Comparison of ENCODE assay signal across 14 cellular contexts in the genomic region with DNA sequence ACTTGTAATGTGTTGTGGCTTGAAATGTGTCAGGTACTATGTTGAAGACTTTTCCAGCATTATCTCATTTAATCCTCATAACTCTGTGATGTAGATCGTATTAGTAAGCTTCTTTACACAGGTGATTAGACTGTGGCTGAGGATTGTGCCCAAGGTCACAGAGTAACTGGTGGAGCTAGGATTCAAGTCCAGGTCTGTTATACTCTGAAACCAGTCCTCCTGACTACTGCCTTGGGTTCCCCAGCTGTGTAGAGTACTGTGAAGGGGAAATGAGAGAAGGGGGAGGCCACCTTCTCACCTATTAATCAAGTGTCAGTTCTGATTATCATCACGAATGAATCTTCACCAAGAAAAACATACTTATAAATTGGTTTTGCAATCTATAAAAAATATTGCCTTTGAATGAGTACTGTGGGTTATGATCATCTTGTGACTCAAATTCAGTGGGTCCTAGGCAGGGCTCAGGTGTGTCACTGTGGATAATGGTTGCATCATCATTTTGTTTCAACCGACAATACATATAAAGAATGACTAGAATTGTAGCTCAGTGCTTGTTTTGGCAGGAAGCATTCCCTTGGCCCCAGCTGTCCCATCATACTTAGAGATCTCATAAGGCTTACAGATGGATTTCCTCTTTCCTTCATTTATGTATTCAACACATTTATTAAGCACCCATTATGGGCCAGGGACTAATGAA. TPM values are rescaled to one million over a fixed set of nuclear protein-coding genes. Genes with fewer than 3 reads are reported as not detected.
DNase-seq lines count a peak whose midpoint lies in the region; ATAC-seq and TF ChIP-seq lines count a peak whose summit lies in the region.
"Had no signal": no experiment of that assay in that cellular context is flagged by ENCODE, and none has a peak within 500 bp of the region (broad histone marks: within the 10 kb centered on the region; RNA-seq: fewer than 3 reads in every experiment).

No MANE protein-coding gene starts in this region.

- in situ Hi-C loops in gastrocnemius medialis (cut with MboI; ENCODE audit: low sequenced_read_pairs in 4 of 4) = no loop called here

- peaks cover 20% of the 10 kb centered on the region for H3K4me1 ChIP-seq in CD4-positive, CD25-positive, alpha-beta regulatory T cell (ENCODE audit: control insufficient read depth, insufficient read depth, low read length, poor library complexity, severe bottlenecking)
- no peaks in the 10 kb centered on the region for H3K4me1 ChIP-seq in gastrocnemius medialis

- intact Hi-C loops in gastrocnemius medialis (cut with DNase I; ENCODE audit: low total_unique reads) = loop anchor here (10.0 kb wide), 1 partner anchor 227 kb away; a partner anchor contains a TSS

- DNase-seq in CD4-positive, CD25-positive, alpha-beta regulatory T cell = peak in 2 of 3 donors; percentile 34 to 50
- DNase-seq in HT1080 (ENCODE audit: low read depth) (peak; percentile 9), iris pigment epithelial cell (ENCODE audit: low read depth) (peak; percentile 46), gastrocnemius medialis (no peak)
- DNase-seq: COR-L47; hippocampal formation; NCI-H1694; NCI-H526 treated with DMSO at 0.1 percent for 48 hours; stimulated activated CD4-positive, alpha-beta T cell treated with anti-CD3 and anti-CD28 coated beads, Interleukin-2, amount 100 ng/mL, for 24 hours had no signal

- no peak for ATAC-seq in CD4-positive, CD25-positive, alpha-beta regulatory T cell (ENCODE audit: low read depth in 2 of 2)
- ATAC-seq in HG03139 (IDR thresholded peaks at IDR 0.05; ENCODE audit: unreplicated experiment) (no peak), HG02885 (IDR thresholded peaks at IDR 0.05; ENCODE audit: poor library complexity, unreplicated experiment) (no peak), gastrocnemius medialis (no peak)

- peak overlapping the region; percentile 74 to 82 (median 81) for H3K27ac Mint-ChIP-seq in CD4-positive, CD25-positive, alpha-beta regulatory T cell
- peak overlapping the region; percentile 85 for H3K27ac Mint-ChIP-seq in activated naive CD8-positive, alpha-beta T cell
- H3K27ac Mint-ChIP-seq: progenitor cell of endocrine pancreas had no signal

- H3K36me3 ChIP-seq in CD4-positive, CD25-positive, alpha-beta regulatory T cell (ENCODE audit: control insufficient read depth, insufficient read depth, low read length) = no peaks in the 10 kb centered on the region
- no peaks in the 10 kb centered on the region for H3K36me3 ChIP-seq in gastrocnemius medialis

- peak overlapping the region; percentile 75 for H3K27ac ChIP-seq in CD4-positive, CD25-positive, alpha-beta regulatory T cell (ENCODE audit: insufficient read depth, low read length, poor library complexity, severe bottlenecking)
- no peak overlapping the region for H3K27ac ChIP-seq in gastrocnemius medialis
- H3K27ac ChIP-seq: SK-N-MC had no signal

- peaks cover 12 to 61% (median 36%) of the 10 kb centered on the region in 4 donors for H3K4me1 Mint-ChIP-seq in CD4-positive, CD25-positive, alpha-beta regulatory T cell
- H3K4me1 Mint-ChIP-seq in activated naive CD8-positive, alpha-beta T cell (ENCODE audit: low read depth) = peaks cover 43% of the 10 kb centered on the region

- TF ChIP-seq CTCF in gastrocnemius medialis (IDR thresholded peaks at IDR 0.05 in 4 of 5, conservative IDR thresholded peaks at IDR 0.05 in 1 of 5) = no peak

- TF ChIP-seq POLR2A in gastrocnemius medialis (IDR thresholded peaks at IDR 0.05) = no peak

- no peaks in the 10 kb centered on the region for H3K27me3 Mint-ChIP-seq in CD4-positive, CD25-positive, alpha-beta regulatory T cell
- no peaks in the 10 kb centered on the region for H3K27me3 Mint-ChIP-seq in activated naive CD8-positive, alpha-beta T cell
- H3K27me3 Mint-ChIP-seq: progenitor cell of endocrine pancreas had no signal

- H3K9me3 Mint-ChIP-seq in CD4-positive, CD25-positive, alpha-beta regulatory T cell = no peaks in the 10 kb centered on the region
- H3K9me3 Mint-ChIP-seq in activated naive CD8-positive, alpha-beta T cell (ENCODE audit: low read depth) = no peaks in the 10 kb centered on the region

- peaks cover 3% of the 10 kb centered on the region for H3K36me3 Mint-ChIP-seq in CD4-positive, CD25-positive, alpha-beta regulatory T cell
- peaks cover 2% of the 10 kb centered on the region for H3K36me3 Mint-ChIP-seq in activated naive CD8-positive, alpha-beta T cell

- H3K27me3 ChIP-seq in CD4-positive, CD25-positive, alpha-beta regulatory T cell (ENCODE audit: control insufficient read depth, insufficient read depth, low read length) = no peaks in the 10 kb centered on the region
- H3K27me3 ChIP-seq in gastrocnemius medialis = no peaks in the 10 kb centered on the region

- H3K4me3 Mint-ChIP-seq in CD4-positive, CD25-positive, alpha-beta regulatory T cell = peak overlapping the region; percentile 41 to 70 (median 47)
- peak overlapping the region; percentile 58 for H3K4me3 Mint-ChIP-seq in activated naive CD8-positive, alpha-beta T cell

- H3K4me3 ChIP-seq in CD4-positive, CD25-positive, alpha-beta regulatory T cell (ENCODE audit: low read depth, low read length) = peak overlapping the region; percentile 40
- no peak overlapping the region for H3K4me3 ChIP-seq in gastrocnemius medialis
- H3K4me3 ChIP-seq: SK-N-MC had no signal

- no peaks in the 10 kb centered on the region for H3K9me3 ChIP-seq in CD4-positive, CD25-positive, alpha-beta regulatory T cell (ENCODE audit: control insufficient read depth in 2 of 2, low read length in 2 of 2)
- H3K9me3 ChIP-seq in gastrocnemius medialis = no peaks in the 10 kb centered on the region

RNA-seq across cellular contexts. Expression of a gene that starts 4.5 kb away (rescaled TPM):
- total RNA-seq in CD4-positive, CD25-positive, alpha-beta regulatory T cell = 15.3 TPM
- polyA plus RNA-seq in CD4-positive, CD25-positive, alpha-beta regulatory T cell = 10 to 100 TPM; 13.7 to 22.3 (median 19.8) TPM
- total RNA-seq in HT1080 (2014; rRNA removed; shearing (Covaris generic)) = 5.6 and 7.8 TPM in 2 replicates
- polyA plus RNA-seq in HT1080 (2015; cell fraction: cytosol; rRNA removed) = 4.7 and 4.8 TPM in 2 replicates
- 11.2 and 18.2 TPM in 2 replicates for polyA plus RNA-seq in HT1080 (2015; cell fraction: nucleus; rRNA removed)
- 1 to 10 TPM in 3 of 4 donors, under 1 TPM in 1; 0.15 to 5.7 (median 2.9) TPM for total RNA-seq in gastrocnemius medialis

Comparison
In these comparisons a context has a peak if more than half of its experiments do, and no peak if none do; other contexts are left out.
1. DNase-seq: peak in CD4-positive, CD25-positive, alpha-beta regulatory T cell (2 of 3), HT1080 (single experiment) and iris pigment epithelial cell (single experiment); none in gastrocnemius medialis (0 of 2).